Comparison of ENCODE assay signal across 16 cellular contexts in the genomic region with DNA sequence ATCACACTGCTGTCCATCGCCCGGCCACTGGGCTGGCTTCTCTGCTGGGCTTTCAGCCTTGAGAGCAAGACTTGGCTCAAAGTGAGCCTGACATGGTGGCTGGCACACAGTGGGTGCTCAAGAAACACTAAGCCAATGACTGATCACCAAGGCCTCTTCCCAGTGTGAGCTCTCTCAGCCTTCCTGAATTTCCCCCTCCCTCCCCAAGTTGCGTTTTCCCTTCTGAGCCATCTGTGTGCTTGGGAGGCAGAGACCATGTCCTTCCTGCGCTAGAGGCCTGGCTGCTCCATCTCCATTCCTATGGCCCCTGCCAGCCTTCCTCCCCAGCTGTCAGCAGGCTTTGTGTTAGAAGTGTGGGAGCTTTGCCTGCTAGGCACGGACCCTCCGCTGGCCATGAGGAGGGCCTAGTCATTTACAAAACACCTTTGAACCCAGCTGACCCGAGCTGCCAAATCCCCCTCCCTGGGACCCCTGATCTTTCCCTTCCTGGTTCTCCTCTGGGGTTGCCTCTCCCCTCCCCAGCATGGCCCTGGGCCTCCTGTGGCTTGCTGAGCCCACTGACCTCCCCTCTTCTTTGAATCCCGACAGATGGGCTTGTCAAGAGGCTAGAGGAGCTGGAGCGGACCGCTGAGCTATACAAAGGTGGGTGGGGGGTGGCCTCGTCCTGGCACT. TPM values are rescaled to one million over a fixed set of nuclear protein-coding genes. Genes with fewer than 3 reads are reported as not detected.
A peak's percentile ranks its signal among the peaks of the same experiment; 100 is the strongest.
DNase-seq lines count a peak whose midpoint lies in the region; ATAC-seq, FAIRE-seq and TF ChIP-seq lines count a peak whose summit lies in the region.
"Had no signal": no experiment of that assay in that cellular context is flagged by ENCODE, and none has a peak within 500 bp of the region (broad histone marks: within the 10 kb centered on the region; RNA-seq: fewer than 3 reads in every experiment).

No MANE protein-coding gene starts in this region.

- TF ChIP-seq POLR2A in esophagus muscularis mucosa (IDR thresholded peaks at IDR 0.05; ENCODE audit: low read depth) (no peak), testis (IDR thresholded peaks at IDR 0.05) (no peak), HepG2 (IDR thresholded peaks at IDR 0.05; ENCODE audit: insufficient read depth in 1 of 2, low read depth in 2 of 2, low read length in 2 of 2) (no peak)

- H3K9me3 Mint-ChIP-seq in WTC11: no peaks in the 10 kb centered on the region
- H3K9me3 Mint-ChIP-seq in neural crest cell: no peaks in the 10 kb centered on the region

- peaks cover 13% of the 10 kb centered on the region for H3K36me3 Mint-ChIP-seq in WTC11
- H3K36me3 Mint-ChIP-seq in neural crest cell (ENCODE audit: low read depth): no peaks in the 10 kb centered on the region

- H3K27me3 ChIP-seq in esophagus muscularis mucosa: no peaks in the 10 kb centered on the region
- H3K27me3 ChIP-seq in testis: no peaks in the 10 kb centered on the region
- no peaks in the 10 kb centered on the region for H3K27me3 ChIP-seq in HepG2 (ENCODE audit: control insufficient read depth in 1 of 2, insufficient read depth in 2 of 2, low read length in 2 of 2)
- H3K27me3 ChIP-seq: BE2C, brain microvascular endothelial cell had no signal

- no peak overlapping the region for H3K4me3 Mint-ChIP-seq in WTC11
- no peak overlapping the region for H3K4me3 Mint-ChIP-seq in neural crest cell

- H3K27me3 Mint-ChIP-seq in WTC11 (ENCODE audit: low read depth) (no peaks in the 10 kb centered on the region), neural crest cell (ENCODE audit: low read depth) (no peaks in the 10 kb centered on the region)

- no peak for ATAC-seq in WTC11
- ATAC-seq in HG03378 (IDR thresholded peaks at IDR 0.05; ENCODE audit: unreplicated experiment): no peak
- ATAC-seq in HepG2: no peak

- H3K4me3 ChIP-seq in esophagus muscularis mucosa (no peak overlapping the region), testis (no peak overlapping the region), HepG2 (replicated peaks in 1 of 3; ENCODE audit: insufficient read depth in 1 of 3, low read depth in 2 of 3, low read length in 3 of 3) (no peak overlapping the region)

- H3K4me2 ChIP-seq in HepG2 (ENCODE audit: low read depth, low read length): no peak overlapping the region

- in situ Hi-C loops in HepG2 (cut with HindIII; ENCODE audit: extremely low pct_ligation_motif_present, low pct_unique_long_range_greater_than_20kb): no loop called here

- H3K9ac ChIP-seq in HepG2 (ENCODE audit: insufficient read depth, low read depth, low read length): no peak overlapping the region

- no peak for TF ChIP-seq RAD21 in HepG2 (CRISPR knock-in tag; IDR thresholded peaks at IDR 0.05)

- H3K27ac Mint-ChIP-seq in WTC11 (peak overlapping the region; percentile 45; the same call in 1 of the 2 replicates), neural crest cell (ENCODE audit: unreplicated experiment) (peak overlapping the region; percentile 90)

- FAIRE-seq in HepG2 (lab: Jason Lieb, UNC): no peak

- H2AFZ ChIP-seq in HepG2 (ENCODE audit: low read length): no peak overlapping the region

- H3K36me3 ChIP-seq in esophagus muscularis mucosa: peaks cover 37 to 98% (median 76%) of the 10 kb centered on the region in 4 donors
- H3K36me3 ChIP-seq in testis (ENCODE audit: low read depth, missing control alignments): no peaks in the 10 kb centered on the region
- H3K36me3 ChIP-seq in HepG2 (replicated peaks in 1 of 2; ENCODE audit: control insufficient read depth in 1 of 2, insufficient read depth in 2 of 2, low read length in 2 of 2): peaks cover 20 to 34% of the 10 kb centered on the region in 2 experiments
- H3K36me3 ChIP-seq: BE2C had no signal

- intact Hi-C loops in esophagus muscularis mucosa (cut with DNase I): no loop called here
- intact Hi-C loops in testis (cut with DNase I; ENCODE audit: low total_unique reads): no loop called here
- intact Hi-C loops in HepG2 (cut with micrococcal nuclease; ENCODE audit: unreplicated experiment): no loop called here

- no peak for TF ChIP-seq EP300 in esophagus muscularis mucosa (IDR thresholded peaks at IDR 0.05)
- no peak for TF ChIP-seq EP300 in HepG2 (IDR thresholded peaks at IDR 0.05; ENCODE audit: low read depth in 2 of 2, low read length in 2 of 2)
- TF ChIP-seq EP300 in HepG2 (CRISPR knock-in tag; IDR thresholded peaks at IDR 0.05; ENCODE audit: borderline replicate concordance): no peak

- H3K4me1 Mint-ChIP-seq in WTC11: peaks cover 2% of the 10 kb centered on the region; the same call in 1 of the 2 replicates
- H3K4me1 Mint-ChIP-seq in neural crest cell: peaks cover 35% of the 10 kb centered on the region

- no peaks in the 10 kb centered on the region for H3K79me2 ChIP-seq in HepG2 (ENCODE audit: insufficient read depth, low read length)

- H3K9me3 ChIP-seq in esophagus muscularis mucosa: no peaks in the 10 kb centered on the region
- no peaks in the 10 kb centered on the region for H3K9me3 ChIP-seq in testis
- H3K9me3 ChIP-seq in HepG2 (ENCODE audit: low read length): no peaks in the 10 kb centered on the region
- H3K9me3 ChIP-seq: BE2C had no signal

- peaks cover 26 to 42% (median 28%) of the 10 kb centered on the region in 4 donors for H3K4me1 ChIP-seq in esophagus muscularis mucosa
- peaks cover 21% of the 10 kb centered on the region for H3K4me1 ChIP-seq in testis
- H3K4me1 ChIP-seq in HepG2 (ENCODE audit: insufficient read depth, low read length): 0 out of 2 replicates have a peak, but pooled peaks cover 5% of the 10 kb centered on the region
- H3K4me1 ChIP-seq: BE2C had no signal

- no peak for DNase-seq in WTC11 (ENCODE audit: low spot score)
- DNase-seq in esophagus muscularis mucosa (ENCODE audit: extremely low spot score): no peak
- DNase-seq in neural crest cell (ENCODE audit: low read depth, low spot score): no peak
- DNase-seq in testis: no peak
- DNase-seq in HepG2 (ENCODE audit: low spot score): no peak
- DNase-seq in NCI-H1092 (lab: John Stamatoyannopoulos, UW): no peak
- DNase-seq in GDM1 (lab: John Stamatoyannopoulos, UW): no peak
- DNase-seq: activated CD8-positive, alpha-beta memory T cell treated with anti-CD3 and anti-CD28 coated beads for 24 hours; BE2C; brain microvascular endothelial cell; DMS53; foreskin fibroblast; NCI-H1694; NCI-H446 treated with DMSO at 0.1 percent for 48 hours; stimulated activated CD8-positive, alpha-beta memory T cell treated with anti-CD3 and anti-CD28 coated beads, Interleukin-4, amount 100 ng/mL, for 48 hours had no signal

- H4K20me1 ChIP-seq in HepG2 (ENCODE audit: insufficient read depth, low read length): no peaks in the 10 kb centered on the region

- no peak for TF ChIP-seq CTCF in WTC11 (IDR thresholded peaks at IDR 0.05)
- TF ChIP-seq CTCF in esophagus muscularis mucosa (IDR thresholded peaks at IDR 0.05): no peak
- no peak for TF ChIP-seq CTCF in neural crest cell (conservative IDR thresholded peaks at IDR 0.05)
- no peak for TF ChIP-seq CTCF in testis (IDR thresholded peaks at IDR 0.05)
- TF ChIP-seq CTCF in HepG2 (CRISPR knock-in tag; IDR thresholded peaks at IDR 0.05): no peak

- BruUV-seq in HepG2 (replicated peaks; lab: Mats Ljungman, UMichigan): no TSS peak

- CTCF ChIA-PET in WTC11 (lab: Charles Lee) (interaction anchor here (4.3 to 6.4 kb wide), 2 partner anchors 18 to 29 kb away, joined by 42 to 44 read pairs; no protein-coding TSS in a partner anchor), HepG2 (lab: Yijun Ruan, JAX; ENCODE audit: low intra/inter-chr PET ratio, low total read pairs) (no interaction called here)

- POLR2A ChIA-PET in WTC11 (lab: Charles Lee) (no interaction called here), HepG2 (lab: Yijun Ruan, JAX) (no interaction called here)

- H3K27ac ChIP-seq in esophagus muscularis mucosa (replicated peaks in 1 of 4): peak overlapping the region; percentile 77 to 88 (median 86)
- H3K27ac ChIP-seq in testis: peak overlapping the region; percentile 75 to 86
- H3K27ac ChIP-seq in HepG2 (ENCODE audit: extremely low read length, insufficient read depth, low read length): no peak overlapping the region
- H3K27ac ChIP-seq: brain microvascular endothelial cell had no signal

- 91% methylated on average over 10 of the region's 11 CpGs for WGBS in esophagus muscularis mucosa
- 80 to 88% methylated on average over 10 to 11 of the region's 11 CpGs for WGBS in testis, 2 donors
- 95% methylated on average over 11 of the region's 11 CpGs for WGBS in HepG2 (ENCODE audit: low lambda C conversion rate)

RNA-seq across cellular contexts. Expression of gene PICK1, which starts 13.2 kb away (rescaled TPM):
- total RNA-seq in WTC11 (2021): 28.1 to 33.4 TPM (median 28.2 TPM) in 3 replicates
- total RNA-seq in esophagus muscularis mucosa: 10 to 100 TPM; 23.3 to 36.1 (median 31.1) TPM
- total RNA-seq in neural crest cell: 20.1 and 24.0 TPM in 2 replicates
- 10 to 100 TPM; 78.7 to 89.7 TPM for total RNA-seq in testis
- polyA plus RNA-seq in testis (ENCODE audit: insufficient read depth, low read depth, low replicate concordance): 61.5 TPM
- total RNA-seq in HepG2 (2016; rRNA removed; fragmentation: Illumina TruSeq; extraction: Trizol): 16.0 and 19.3 TPM in 2 replicates
- 5.2 and 7.0 TPM in 2 replicates for total RNA-seq in HepG2 (2016; cell fraction: cytosol; rRNA removed; fragmentation: Illumina TruSeq; extraction: Trizol; ENCODE audit: low read depth)
- 12.5 and 21.2 TPM in 2 replicates for total RNA-seq in HepG2 (2016; cell fraction: insoluble cytoplasmic fraction; rRNA removed; fragmentation: Illumina TruSeq; extraction: Trizol)
- 5.1 and 6.4 TPM in 2 replicates for total RNA-seq in HepG2 (2016; cell fraction: membrane; rRNA removed; fragmentation: Illumina TruSeq; extraction: Trizol)
- 23.0 and 24.4 TPM in 2 replicates for total RNA-seq in HepG2 (2016; cell fraction: nucleus; rRNA removed; fragmentation: Illumina TruSeq; extraction: Trizol)
- 25.3 and 28.9 TPM in 2 replicates for polyA plus RNA-seq in HepG2 (2011; rRNA removed)
- polyA plus RNA-seq in HepG2 (2011; cell fraction: cytosol; rRNA removed): 16.7 and 22.6 TPM in 2 replicates
- 156 and 186 TPM in 2 replicates for polyA plus RNA-seq in HepG2 (2011; cell fraction: nucleus; rRNA removed)
- 11.1 and 11.5 TPM in 2 replicates for polyA plus RNA-seq in HepG2 (2012)
- 1.6 and 2.0 TPM in 2 replicates for polyA plus RNA-seq in HepG2 (2016; cell fraction: cytosol; fragmentation: Illumina TruSeq; extraction: Trizol; ENCODE audit: low read depth)
- polyA plus RNA-seq in HepG2 (2016; cell fraction: insoluble cytoplasmic fraction; fragmentation: Illumina TruSeq; extraction: Trizol; ENCODE audit: low read depth): 13.6 and 16.4 TPM in 2 replicates
- polyA plus RNA-seq in HepG2 (2016; cell fraction: membrane; fragmentation: Illumina TruSeq; extraction: Trizol; ENCODE audit: low read depth): 2.3 and 3.1 TPM in 2 replicates
- 45.3 and 47.7 TPM in 2 replicates for polyA plus RNA-seq in HepG2 (2016; cell fraction: nucleus; fragmentation: Illumina TruSeq; extraction: Trizol; ENCODE audit: insufficient read depth, low read depth)
- polyA minus RNA-seq in HepG2 (2011; rRNA and poly(A)+ RNA removed; ENCODE audit: low replicate concordance): 19.1 and 21.9 TPM in 2 replicates
- polyA minus RNA-seq in HepG2 (2011; cell fraction: cytosol; rRNA and poly(A)+ RNA removed): 5.4 and 6.4 TPM in 2 replicates
- 26.1 and 32.8 TPM in 2 replicates for polyA minus RNA-seq in HepG2 (2011; cell fraction: nucleus; rRNA and poly(A)+ RNA removed)

RNA-seq across cellular contexts. Expression of gene SLC16A8, which starts 13.6 kb away (rescaled TPM):
- total RNA-seq in WTC11 (2021) (0.53 to 0.98 TPM (median 0.57 TPM) in 3 replicates), esophagus muscularis mucosa (under 1 TPM in 3 of 4 donors, not detected in 1; 0.29 to 0.65 (median 0.33) TPM), neural crest cell (0.26 TPM in 1 of 2 replicates, not detected in the other), testis (1 to 10 TPM; 1.6 to 2.0 TPM), HepG2 (2016; rRNA removed; fragmentation: Illumina TruSeq; extraction: Trizol) (not detected in 2 replicates)
- polyA plus RNA-seq in testis (ENCODE audit: insufficient read depth, low read depth, low replicate concordance) (2.4 TPM), HepG2 (2011; rRNA removed) (not detected in 2 replicates)
- not detected in 2 replicates for total RNA-seq in HepG2 (2016; cell fraction: cytosol; rRNA removed; fragmentation: Illumina TruSeq; extraction: Trizol; ENCODE audit: low read depth)
- total RNA-seq in HepG2 (2016; cell fraction: insoluble cytoplasmic fraction; rRNA removed; fragmentation: Illumina TruSeq; extraction: Trizol): not detected in 2 replicates
- total RNA-seq in HepG2 (2016; cell fraction: membrane; rRNA removed; fragmentation: Illumina TruSeq; extraction: Trizol): not detected in 2 replicates
- total RNA-seq in HepG2 (2016; cell fraction: nucleus; rRNA removed; fragmentation: Illumina TruSeq; extraction: Trizol): not detected in 2 replicates
- polyA plus RNA-seq in HepG2 (2011; cell fraction: cytosol; rRNA removed): not detected in 2 replicates
- not detected in 2 replicates for polyA plus RNA-seq in HepG2 (2011; cell fraction: nucleus; rRNA removed)
- polyA plus RNA-seq in HepG2 (2012): 0.44 and 0.49 TPM in 2 replicates
- polyA plus RNA-seq in HepG2 (2016; cell fraction: cytosol; fragmentation: Illumina TruSeq; extraction: Trizol; ENCODE audit: low read depth): not detected in 2 replicates
- polyA plus RNA-seq in HepG2 (2016; cell fraction: insoluble cytoplasmic fraction; fragmentation: Illumina TruSeq; extraction: Trizol; ENCODE audit: low read depth): not detected in 2 replicates
- not detected in 2 replicates for polyA plus RNA-seq in HepG2 (2016; cell fraction: membrane; fragmentation: Illumina TruSeq; extraction: Trizol; ENCODE audit: low read depth)
- not detected in 2 replicates for polyA plus RNA-seq in HepG2 (2016; cell fraction: nucleus; fragmentation: Illumina TruSeq; extraction: Trizol; ENCODE audit: insufficient read depth, low read depth)
- polyA minus RNA-seq in HepG2 (2011; rRNA and poly(A)+ RNA removed; ENCODE audit: low replicate concordance): not detected in 2 replicates
- polyA minus RNA-seq in HepG2 (2011; cell fraction: cytosol; rRNA and poly(A)+ RNA removed): not detected in 2 replicates
- polyA minus RNA-seq in HepG2 (2011; cell fraction: nucleus; rRNA and poly(A)+ RNA removed): not detected in 2 replicates

RNA-seq across cellular contexts. Expression of gene BAIAP2L2, which starts 40.1 kb away (rescaled TPM):
- total RNA-seq in WTC11 (2021) (3.0 to 5.7 TPM (median 4.9 TPM) in 3 replicates), esophagus muscularis mucosa (1 to 10 TPM in 1 of 4 donors, under 1 TPM in 3; 0.13 to 1.1 (median 0.58) TPM), neural crest cell (0.51 and 0.52 TPM in 2 replicates), testis (10 to 100 TPM in 1 of 2 donors, 1 to 10 TPM in 1; 8.8 to 10.0 TPM), HepG2 (2016; rRNA removed; fragmentation: Illumina TruSeq; extraction: Trizol) (3.0 and 4.4 TPM in 2 replicates)
- polyA plus RNA-seq in testis (ENCODE audit: insufficient read depth, low read depth, low replicate concordance) (6.6 TPM), HepG2 (2011; rRNA removed) (7.5 and 8.4 TPM in 2 replicates)
- total RNA-seq in HepG2 (2016; cell fraction: cytosol; rRNA removed; fragmentation: Illumina TruSeq; extraction: Trizol; ENCODE audit: low read depth): 2.2 and 2.3 TPM in 2 replicates
- total RNA-seq in HepG2 (2016; cell fraction: insoluble cytoplasmic fraction; rRNA removed; fragmentation: Illumina TruSeq; extraction: Trizol): 1.8 and 4.6 TPM in 2 replicates
- 2.9 and 3.5 TPM in 2 replicates for total RNA-seq in HepG2 (2016; cell fraction: membrane; rRNA removed; fragmentation: Illumina TruSeq; extraction: Trizol)
- total RNA-seq in HepG2 (2016; cell fraction: nucleus; rRNA removed; fragmentation: Illumina TruSeq; extraction: Trizol): 3.9 and 4.3 TPM in 2 replicates
- 3.0 and 4.7 TPM in 2 replicates for polyA plus RNA-seq in HepG2 (2011; cell fraction: cytosol; rRNA removed)
- polyA plus RNA-seq in HepG2 (2011; cell fraction: nucleus; rRNA removed): 77.2 and 103 TPM in 2 replicates
- polyA plus RNA-seq in HepG2 (2012): 5.6 and 7.7 TPM in 2 replicates
- 3.1 and 3.4 TPM in 2 replicates for polyA plus RNA-seq in HepG2 (2016; cell fraction: cytosol; fragmentation: Illumina TruSeq; extraction: Trizol; ENCODE audit: low read depth)
- polyA plus RNA-seq in HepG2 (2016; cell fraction: insoluble cytoplasmic fraction; fragmentation: Illumina TruSeq; extraction: Trizol; ENCODE audit: low read depth): 4.8 and 7.0 TPM in 2 replicates
- 4.5 TPM in 2 replicates for polyA plus RNA-seq in HepG2 (2016; cell fraction: membrane; fragmentation: Illumina TruSeq; extraction: Trizol; ENCODE audit: low read depth)
- polyA plus RNA-seq in HepG2 (2016; cell fraction: nucleus; fragmentation: Illumina TruSeq; extraction: Trizol; ENCODE audit: insufficient read depth, low read depth): 34.3 and 34.8 TPM in 2 replicates
- 0.23 and 3.8 TPM in 2 replicates for polyA minus RNA-seq in HepG2 (2011; rRNA and poly(A)+ RNA removed; ENCODE audit: low replicate concordance)
- polyA minus RNA-seq in HepG2 (2011; cell fraction: cytosol; rRNA and poly(A)+ RNA removed): 3.0 and 4.1 TPM in 2 replicates
- 4.5 and 5.1 TPM in 2 replicates for polyA minus RNA-seq in HepG2 (2011; cell fraction: nucleus; rRNA and poly(A)+ RNA removed)
